In genomic region chr21:42746593-42747266, GRCh38 we compare ENCODE assay signal across 9 cellular contexts.
DNase-seq lines count a peak whose midpoint lies in the region; ATAC-seq and TF ChIP-seq lines count a peak whose summit lies in the region.
"Had no signal": no experiment of that assay in that cellular context is flagged by ENCODE, and none has a peak within 500 bp of the region (broad histone marks: within the 10 kb centered on the region; RNA-seq: fewer than 3 reads in every experiment).

No MANE protein-coding gene starts in this region.

- H3K4me3 Mint-ChIP-seq in stimulated activated naive CD8-positive, alpha-beta T cell treated with anti-CD3 and anti-CD28 coated beads, Interleukin-15, amount 100 ng/mL, for 72 hours = peak overlapping the region; percentile 82 to 83

- ATAC-seq in lung (ENCODE audit: insufficient read depth, low FRiP score) = no peak
- ATAC-seq in stimulated activated naive CD8-positive, alpha-beta T cell treated with anti-CD3 and anti-CD28 coated beads, Interleukin-15, amount 100 ng/mL, for 72 hours = peak; percentile 76
- ATAC-seq in HG02938 (IDR thresholded peaks at IDR 0.05; ENCODE audit: unreplicated experiment) = no peak

- TF ChIP-seq CTCF in lung (IDR thresholded peaks at IDR 0.05; ENCODE audit: control extremely low read depth, extremely low read depth) = no peak

- peaks cover 0 to 10% of the 10 kb centered on the region in 2 donors for H3K4me1 ChIP-seq in lung (ENCODE audit: control insufficient read depth in 2 of 2, insufficient read depth in 2 of 2, low read length in 2 of 2)
- H3K4me1 ChIP-seq: ascending aorta had no signal

- H3K27me3 Mint-ChIP-seq in stimulated activated naive CD8-positive, alpha-beta T cell treated with anti-CD3 and anti-CD28 coated beads, Interleukin-15, amount 100 ng/mL, for 72 hours = no peaks in the 10 kb centered on the region

- H3K9me3 ChIP-seq in lung (ENCODE audit: control insufficient read depth in 2 of 2, insufficient read depth in 1 of 2, low read length in 1 of 2) = no peaks in the 10 kb centered on the region
- H3K9me3 ChIP-seq: ascending aorta had no signal

- WGBS in lung, 2 donors = 28 to 63% methylated on average over 21 of the region's 21 CpGs

- H3K4me3 ChIP-seq in lung = no peak overlapping the region
- H3K4me3 ChIP-seq: ascending aorta had no signal

- peak overlapping the region; percentile 98 to 99 for H3K27ac Mint-ChIP-seq in stimulated activated naive CD8-positive, alpha-beta T cell treated with anti-CD3 and anti-CD28 coated beads, Interleukin-15, amount 100 ng/mL, for 72 hours

- DNase-seq in SIG-M5 (lab: John Stamatoyannopoulos, UW) (peak; percentile 50), lung (ENCODE audit: low spot score) (peak; percentile 58), 8988T (no peak), SW480 (ENCODE audit: low spot score) (no peak), occipital lobe (lab: John Stamatoyannopoulos, UW) (no peak)
- DNase-seq in activated effector memory CD4-positive, alpha-beta T cell treated with anti-CD3 and anti-CD28 coated beads, Interleukin-2, amount 50 U/mL, for 16 hours = peak; percentile 66
- peak; percentile 41 to 48 for DNase-seq in stimulated activated naive CD8-positive, alpha-beta T cell treated with anti-CD3 and anti-CD28 coated beads, Interleukin-15, amount 100 ng/mL, for 72 hours

- peaks cover 38% of the 10 kb centered on the region for H3K4me1 Mint-ChIP-seq in stimulated activated naive CD8-positive, alpha-beta T cell treated with anti-CD3 and anti-CD28 coated beads, Interleukin-15, amount 100 ng/mL, for 72 hours

- peak overlapping the region in 1 of 2 donors; percentile 71 for H3K27ac ChIP-seq in lung (ENCODE audit: low read depth in 1 of 2, low read length in 1 of 2)

- no peaks in the 10 kb centered on the region for H3K27me3 ChIP-seq in lung (ENCODE audit: control insufficient read depth, insufficient read depth)
- H3K27me3 ChIP-seq: ascending aorta had no signal

- no peaks in the 10 kb centered on the region for H3K9me3 Mint-ChIP-seq in stimulated activated naive CD8-positive, alpha-beta T cell treated with anti-CD3 and anti-CD28 coated beads, Interleukin-15, amount 100 ng/mL, for 72 hours

- peaks cover 0 to 4% of the 10 kb centered on the region in 2 donors for H3K36me3 ChIP-seq in lung (ENCODE audit: control insufficient read depth in 2 of 2, insufficient read depth in 2 of 2, low read length in 2 of 2)
- H3K36me3 ChIP-seq: ascending aorta had no signal

Comparison
In these comparisons a context has a peak if more than half of its experiments do, and no peak if none do; other contexts are left out.
1. DNase-seq: peak in SIG-M5 (single experiment), activated effector memory CD4-positive, alpha-beta T cell treated with anti-CD3 and anti-CD28 coated beads, Interleukin-2, amount 50 U/mL, for 16 hours (single experiment), lung (single experiment) and stimulated activated naive CD8-positive, alpha-beta T cell treated with anti-CD3 and anti-CD28 coated beads, Interleukin-15, amount 100 ng/mL, for 72 hours (2 of 2); none in 8988T (single experiment), SW480 (single experiment) and occipital lobe (single experiment).